ENCODE assay signal across 1 cellular context in genomic region chr11:65152157-65152556, GRCh38.
TF ChIP-seq lines count a peak whose summit lies in the region.

No MANE protein-coding gene starts in this region.

TF ChIP-seq in HepG2, 621 proteins besides CTCF, POLR2A, EP300 and RAD21:
- TF ChIP-seq ZNF251 (CRISPR knock-in tag; IDR thresholded peaks at IDR 0.05), result no peak
- TF ChIP-seq TFE3 (CRISPR knock-in tag; IDR thresholded peaks at IDR 0.05), result no peak
- no peak for TF ChIP-seq CSRNP1 (CRISPR knock-in tag; IDR thresholded peaks at IDR 0.05)
- no peak for TF ChIP-seq POLR2AphosphoS2 (IDR thresholded peaks at IDR 0.05; ENCODE audit: low read depth, low read length)
- no peak for TF ChIP-seq JUNB (CRISPR knock-in tag; IDR thresholded peaks at IDR 0.05; ENCODE audit: borderline replicate concordance)
- no peak for TF ChIP-seq ZNF143 (CRISPR knock-in tag; IDR thresholded peaks at IDR 0.05)
- TF ChIP-seq NFYC (CRISPR knock-in tag; IDR thresholded peaks at IDR 0.05), result no peak
- no peak for TF ChIP-seq ZMYM2 (CRISPR knock-in tag; IDR thresholded peaks at IDR 0.05)
- no peak for TF ChIP-seq GRHL1 (CRISPR knock-in tag; conservative IDR thresholded peaks at IDR 0.05)
- TF ChIP-seq HHEX (CRISPR knock-in tag; IDR thresholded peaks at IDR 0.05), result no peak
- TF ChIP-seq REST (IDR thresholded peaks at IDR 0.05; ENCODE audit: borderline replicate concordance in 1 of 2, low read depth in 1 of 2, low read length in 2 of 2), result no peak
- TF ChIP-seq ARHGAP35 (CRISPR knock-in tag; IDR thresholded peaks at IDR 0.05; ENCODE audit: borderline replicate concordance), result no peak
- no peak for TF ChIP-seq CENPBD1 (CRISPR knock-in tag; IDR thresholded peaks at IDR 0.05; ENCODE audit: borderline replicate concordance, low read depth)
- no peak for TF ChIP-seq ZNF703 (CRISPR knock-in tag; IDR thresholded peaks at IDR 0.05; ENCODE audit: borderline replicate concordance)
- TF ChIP-seq ZMAT3 (CRISPR knock-in tag; conservative IDR thresholded peaks at IDR 0.05), result no peak
- no peak for TF ChIP-seq MAF1 (CRISPR knock-in tag; IDR thresholded peaks at IDR 0.05; ENCODE audit: borderline replicate concordance)
- TF ChIP-seq ZNF607 (CRISPR knock-in tag; IDR thresholded peaks at IDR 0.05; ENCODE audit: borderline replicate concordance), result no peak
- TF ChIP-seq ZNF362 (CRISPR knock-in tag; IDR thresholded peaks at IDR 0.05; ENCODE audit: borderline replicate concordance), result no peak
- no peak for TF ChIP-seq GTF3A (CRISPR knock-in tag; conservative IDR thresholded peaks at IDR 0.05)
